In the genomic region with DNA sequence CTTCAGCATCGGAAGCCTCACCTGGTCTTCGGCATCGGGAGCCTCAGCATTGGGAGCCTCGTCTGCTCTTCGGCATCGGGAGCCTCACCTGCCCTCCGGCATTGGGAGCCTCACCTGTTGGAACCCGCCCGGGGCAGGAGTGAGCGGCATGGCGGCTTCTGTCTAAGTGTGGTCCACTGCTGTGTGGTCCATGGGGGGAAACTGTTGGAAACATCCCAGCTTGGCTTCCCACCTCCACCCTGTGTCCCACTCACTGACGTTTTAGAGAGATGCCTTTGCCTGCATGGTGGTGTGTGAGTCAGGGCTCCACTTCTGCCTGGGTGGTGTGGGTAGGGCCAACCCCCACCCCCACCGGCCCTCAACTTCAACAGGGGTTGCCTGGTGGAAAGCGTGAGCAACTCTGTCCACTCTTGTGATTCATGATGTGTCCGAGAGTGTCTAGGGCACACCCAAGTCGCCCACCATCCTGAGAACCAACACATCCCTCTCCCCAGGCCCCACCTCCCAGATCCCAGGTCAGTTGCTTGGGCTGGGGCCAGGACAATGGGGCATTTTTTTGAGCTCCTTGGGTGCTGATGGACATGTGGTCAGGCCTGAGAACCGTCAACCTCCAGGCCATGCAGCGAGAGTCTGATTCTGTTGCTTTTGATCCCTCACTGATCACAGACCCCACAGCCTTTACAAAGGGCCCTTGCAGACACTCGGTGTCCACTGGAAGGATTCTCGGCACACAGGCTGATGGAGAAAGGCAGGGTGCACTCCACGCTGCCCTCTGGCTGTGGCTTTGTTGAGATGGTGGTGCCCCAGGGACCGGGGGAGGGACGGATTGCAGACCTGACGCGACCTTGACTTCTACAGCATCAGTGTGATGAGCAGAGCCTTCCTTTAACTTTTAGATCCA, we compare ENCODE assay signal across 10 cellular contexts.
DNase-seq lines count a peak whose midpoint lies in the region; ATAC-seq, FAIRE-seq and TF ChIP-seq lines count a peak whose summit lies in the region.
"Had no signal": no experiment of that assay in that cellular context is flagged by ENCODE, and none has a peak within 500 bp of the region (broad histone marks: within the 10 kb centered on the region; RNA-seq: fewer than 3 reads in every experiment).

No MANE protein-coding gene starts in this region.

- TF ChIP-seq POLR2A in H1 (IDR thresholded peaks at IDR 0.05; ENCODE audit: control extremely low read depth in 1 of 2, low read depth in 2 of 2, low read length in 2 of 2) (no peak), prostate gland (IDR thresholded peaks at IDR 0.05) (no peak)

- H2BK120ac ChIP-seq in H1 (replicated peaks; ENCODE audit: low read depth, low read length): no peak overlapping the region

- H3K4me1 ChIP-seq in H1 (replicated peaks in 1 of 4; ENCODE audit: control insufficient read depth in 3 of 4, insufficient read depth in 4 of 4, low read length in 3 of 4) (no peaks in the 10 kb centered on the region), mucosa of descending colon (ENCODE audit: low read depth) (no peaks in the 10 kb centered on the region), prostate gland (replicated peaks) (no peaks in the 10 kb centered on the region)

- TF ChIP-seq CTCF in BJ (IDR thresholded peaks at IDR 0.05; ENCODE audit: insufficient read depth, low read depth, low read length): peak; percentile 40
- peak; percentile 65 to 92 (median 84) for TF ChIP-seq CTCF in H1 (IDR thresholded peaks at IDR 0.05; ENCODE audit: control extremely low read depth in 1 of 3, insufficient read depth in 1 of 3, low read depth in 1 of 3, low read length in 3 of 3)
- TF ChIP-seq CTCF in mucosa of descending colon (IDR thresholded peaks at IDR 0.05): no peak
- TF ChIP-seq CTCF in GM13977 (IDR thresholded peaks at IDR 0.05; ENCODE audit: extremely low read depth, insufficient read depth, missing control alignments): no peak
- peak in 1 of 4 experiments; percentile 19 for TF ChIP-seq CTCF in prostate gland (IDR thresholded peaks at IDR 0.05)

- no peak overlapping the region; the same call in 1 of the 2 replicates for H2BK5ac ChIP-seq in H1 (ENCODE audit: low read depth, low read length)

- peak; percentile 75 to 81 for TF ChIP-seq RAD21 in H1 (IDR thresholded peaks at IDR 0.05 in 1 of 2, conservative IDR thresholded peaks at IDR 0.05 in 1 of 2; ENCODE audit: low read depth in 2 of 2, low read length in 2 of 2)

- H3K4me3 ChIP-seq in BJ (ENCODE audit: low read depth, low read length): no peak overlapping the region
- H3K4me3 ChIP-seq in H1 (ENCODE audit: extremely low read depth in 1 of 4, insufficient read depth in 2 of 4, low read depth in 3 of 4, low read length in 4 of 4): no peak overlapping the region
- no peak overlapping the region for H3K4me3 ChIP-seq in mucosa of descending colon
- no peak overlapping the region for H3K4me3 ChIP-seq in prostate gland

- H3K27me3 ChIP-seq in BJ (ENCODE audit: control insufficient read depth, insufficient read depth, low read length) (no peaks in the 10 kb centered on the region), H1 (replicated peaks in 1 of 4; ENCODE audit: control insufficient read depth in 3 of 4, extremely low read depth in 1 of 4, insufficient read depth in 3 of 4, low read length in 3 of 4) (no peaks in the 10 kb centered on the region), prostate gland (replicated peaks; ENCODE audit: insufficient read depth) (no peaks in the 10 kb centered on the region)

- peak; percentile 29 for ATAC-seq in mucosa of descending colon
- ATAC-seq in HG03097 (IDR thresholded peaks at IDR 0.05; ENCODE audit: low FRiP score, unreplicated experiment): no peak

- no peaks in the 10 kb centered on the region for H3K9me3 Mint-ChIP-seq in activated T-helper 1 cell treated with anti-CD3 and anti-CD28 coated beads, Interleukin-12 subunit alpha, Interleukin-12 subunit beta, Interleukin-2, Interleukin-4 antibody, amounts not matched to agents 30 ng/mL and 10 ng/mL and 1 ng/mL, durations not matched to agents 14 hours and 24 hours and 36 hours

- in situ Hi-C loops in GM13977 (cut with MboI; ENCODE audit: low pct_unique_long_range_greater_than_20kb, low sequenced_read_pairs, unreplicated experiment): no loop called here

- H3K4me1 Mint-ChIP-seq in activated T-helper 1 cell treated with anti-CD3 and anti-CD28 coated beads, Interleukin-12 subunit alpha, Interleukin-12 subunit beta, Interleukin-2, Interleukin-4 antibody, amounts not matched to agents 30 ng/mL and 10 ng/mL and 1 ng/mL, durations not matched to agents 14 hours and 24 hours and 36 hours (ENCODE audit: low read depth): no peaks in the 10 kb centered on the region

- H2BK20ac ChIP-seq in H1 (ENCODE audit: low read length): no peak overlapping the region

- no peak overlapping the region for H3K4me2 ChIP-seq in H1 (ENCODE audit: insufficient read depth in 1 of 2, low read depth in 2 of 2, low read length in 2 of 2)

- no peak overlapping the region for H3K23ac ChIP-seq in H1 (ENCODE audit: insufficient read length)

- H3K4ac ChIP-seq in H1 (replicated peaks; ENCODE audit: insufficient read length, low read depth, low read length): no peak overlapping the region

- DNase-seq in BJ (ENCODE audit: low read depth) (no peak), HuH-7 (ENCODE audit: low spot score) (peak; percentile 62), H1 (ENCODE audit: low read depth in 1 of 2, low spot score in 2 of 2) (peak; percentile 25 to 66), mucosa of descending colon (peak; percentile 17 to 30 (median 25)), GM13977 (ENCODE audit: low spot score) (no peak), prostate gland (ENCODE audit: low spot score) (no peak)
- DNase-seq in activated T-helper 1 cell treated with anti-CD3 and anti-CD28 coated beads, Interleukin-12 subunit alpha, Interleukin-12 subunit beta, Interleukin-2, Interleukin-4 antibody, amounts not matched to agents 30 ng/mL and 10 ng/mL and 1 ng/mL, durations not matched to agents 14 hours and 24 hours and 36 hours (ENCODE audit: low spot score): no peak
- DNase-seq: NCI-H2029 treated with DMSO at 0.1 percent for 48 hours had no signal

- H4K20me1 ChIP-seq in H1 (replicated peaks in 1 of 2; ENCODE audit: control insufficient read depth in 1 of 2, insufficient read depth in 2 of 2, low read length in 2 of 2): no peaks in the 10 kb centered on the region

- no peak overlapping the region for H4K5ac ChIP-seq in H1 (ENCODE audit: insufficient read length, low read depth, low read length)

- no peaks in the 10 kb centered on the region for H3K79me1 ChIP-seq in H1 (ENCODE audit: low read depth, low read length)

- H2AK5ac ChIP-seq in H1 (ENCODE audit: low read depth, low read length): no peak overlapping the region

- 83% methylated on average over 23 of the region's 25 CpGs; no CpG with 5 or more reads in 1 of the 2 experiments for WGBS in H1 (ENCODE audit: extremely low coverage in 1 of 2, insufficient coverage in 1 of 2, insufficient read length in 1 of 2, insufficient replicate concordance in 2 of 2, low coverage in 1 of 2, low lambda C conversion rate in 2 of 2, missing lambda C conversion rate in 1 of 2), 2 experiments
- WGBS in prostate gland: 89% methylated on average over 24 of the region's 25 CpGs

- H3K9me3 ChIP-seq in H1 (ENCODE audit: insufficient read depth in 2 of 2, low read depth in 1 of 2, low read length in 1 of 2) (no peaks in the 10 kb centered on the region; a peak in 1 of 4 replicates), mucosa of descending colon (no peaks in the 10 kb centered on the region), prostate gland (no peaks in the 10 kb centered on the region)

- H3K9ac ChIP-seq in H1 (replicated peaks in 1 of 4; ENCODE audit: extremely low read depth in 1 of 4, low read depth in 3 of 4, low read length in 3 of 4): no peak overlapping the region

- no peak overlapping the region for H4K91ac ChIP-seq in H1 (replicated peaks; ENCODE audit: insufficient read length, low read length)

- no peak for FAIRE-seq in H1 (lab: Jason Lieb, UNC)

- H3K56ac ChIP-seq in H1 (replicated peaks; ENCODE audit: insufficient read length, low read depth, low read length): no peak overlapping the region

- no peak overlapping the region for H3K14ac ChIP-seq in H1 (ENCODE audit: insufficient read length)

- no peaks in the 10 kb centered on the region; the same call in 1 of the 2 replicates for H3K36me3 ChIP-seq in BJ (ENCODE audit: control insufficient read depth, insufficient read depth, low read length)
- no peaks in the 10 kb centered on the region for H3K36me3 ChIP-seq in H1 (ENCODE audit: control insufficient read depth in 2 of 4, insufficient read depth in 4 of 4, low read length in 3 of 4)
- H3K36me3 ChIP-seq in mucosa of descending colon (ENCODE audit: low read depth): no peaks in the 10 kb centered on the region
- H3K36me3 ChIP-seq in prostate gland: no peaks in the 10 kb centered on the region

- no peaks in the 10 kb centered on the region for H3K27me3 Mint-ChIP-seq in activated T-helper 1 cell treated with anti-CD3 and anti-CD28 coated beads, Interleukin-12 subunit alpha, Interleukin-12 subunit beta, Interleukin-2, Interleukin-4 antibody, amounts not matched to agents 30 ng/mL and 10 ng/mL and 1 ng/mL, durations not matched to agents 14 hours and 24 hours and 36 hours (ENCODE audit: insufficient read depth)
- H3K27me3 Mint-ChIP-seq: dendritic cell treated with granulocyte-macrophage colony-stimulating factor and Interleukin-4, amounts not matched to agents 40 ng/mL and 50 ng/mL, for 4 days had no signal

- intact Hi-C loops in mucosa of descending colon (cut with DNase I, micrococcal nuclease): no loop called here
- intact Hi-C loops in activated T-helper 1 cell treated with anti-CD3 and anti-CD28 coated beads, Interleukin-12 subunit alpha, Interleukin-12 subunit beta, Interleukin-2, Interleukin-4 antibody, amounts not matched to agents 30 ng/mL and 10 ng/mL and 1 ng/mL, durations not matched to agents 14 hours and 24 hours and 36 hours (cut with micrococcal nuclease): no loop called here
- intact Hi-C loops in prostate gland (cut with DNase I): no loop called here

- no peak overlapping the region for H3K4me3 Mint-ChIP-seq in activated T-helper 1 cell treated with anti-CD3 and anti-CD28 coated beads, Interleukin-12 subunit alpha, Interleukin-12 subunit beta, Interleukin-2, Interleukin-4 antibody, amounts not matched to agents 30 ng/mL and 10 ng/mL and 1 ng/mL, durations not matched to agents 14 hours and 24 hours and 36 hours
- H3K4me3 Mint-ChIP-seq: dendritic cell treated with granulocyte-macrophage colony-stimulating factor and Interleukin-4, amounts not matched to agents 40 ng/mL and 50 ng/mL, for 4 days had no signal

- no peak overlapping the region for H2AFZ ChIP-seq in H1 (ENCODE audit: low read length)

- no peak for TF ChIP-seq EP300 in H1 (IDR thresholded peaks at IDR 0.05; ENCODE audit: borderline replicate concordance in 1 of 2, low read depth in 2 of 2, low read length in 2 of 2)

- H3K79me2 ChIP-seq in H1 (ENCODE audit: control insufficient read depth in 1 of 2, insufficient read depth in 2 of 2, low read length in 2 of 2): no peaks in the 10 kb centered on the region

- CTCF ChIA-PET in BJ (lab: Yijun Ruan, JAX) (interaction anchor here (0.7 to 1.2 kb wide), 2 partner anchors 24 to 370 kb away, joined by 3 read pairs; no protein-coding TSS in a partner anchor), H1 (lab: Charles Lee; ENCODE audit: partially characterized antibody) (interaction anchor here (0.6 to 1.2 kb wide), 2 partner anchors 45 to 59 kb away, joined by 3 read pairs; no protein-coding TSS in a partner anchor)

- H3K27ac Mint-ChIP-seq in activated T-helper 1 cell treated with anti-CD3 and anti-CD28 coated beads, Interleukin-12 subunit alpha, Interleukin-12 subunit beta, Interleukin-2, Interleukin-4 antibody, amounts not matched to agents 30 ng/mL and 10 ng/mL and 1 ng/mL, durations not matched to agents 14 hours and 24 hours and 36 hours: no peak overlapping the region
- H3K27ac Mint-ChIP-seq: dendritic cell treated with granulocyte-macrophage colony-stimulating factor and Interleukin-4, amounts not matched to agents 40 ng/mL and 50 ng/mL, for 4 days had no signal

- no peak overlapping the region for H2BK12ac ChIP-seq in H1 (ENCODE audit: low read depth, low read length)

- POLR2A ChIA-PET in BJ (lab: Charles Lee): no interaction called here
- POLR2A ChIA-PET in H1 (lab: Charles Lee; ENCODE audit: partially characterized antibody): no interaction called here

- no peaks in the 10 kb centered on the region for H3K36me3 Mint-ChIP-seq in activated T-helper 1 cell treated with anti-CD3 and anti-CD28 coated beads, Interleukin-12 subunit alpha, Interleukin-12 subunit beta, Interleukin-2, Interleukin-4 antibody, amounts not matched to agents 30 ng/mL and 10 ng/mL and 1 ng/mL, durations not matched to agents 14 hours and 24 hours and 36 hours (ENCODE audit: low read depth)

- no peak overlapping the region for H3K27ac ChIP-seq in H1 (ENCODE audit: low read depth, low read length)
- no peak overlapping the region for H3K27ac ChIP-seq in prostate gland

- no peak overlapping the region; the same call in 1 of the 2 replicates for H3K18ac ChIP-seq in H1 (ENCODE audit: extremely low read depth, low read length)

- no peaks in the 10 kb centered on the region for H3K23me2 ChIP-seq in H1 (ENCODE audit: low read depth, low read length)

- no peak overlapping the region for H2BK15ac ChIP-seq in H1 (ENCODE audit: low read length)

- no peak overlapping the region; the same call in 1 of the 2 replicates for H4K8ac ChIP-seq in H1 (ENCODE audit: extremely low read depth, insufficient read depth, low read length)

Comparison
In these comparisons a context has a peak if more than half of its experiments do, and no peak if none do; other contexts are left out.
1. DNase-seq: peak in HuH-7 (single experiment), H1 (2 of 2) and mucosa of descending colon (3 of 3); none in BJ (single experiment), GM13977 (single experiment), activated T-helper 1 cell treated with anti-CD3 and anti-CD28 coated beads, Interleukin-12 subunit alpha, Interleukin-12 subunit beta, Interleukin-2, Interleukin-4 antibody, amounts not matched to agents 30 ng/mL and 10 ng/mL and 1 ng/mL, durations not matched to agents 14 hours and 24 hours and 36 hours (single experiment) and prostate gland (single experiment).
2. CTCF ChIP-seq: peak in BJ (single experiment) and H1 (3 of 3); none in mucosa of descending colon (single experiment) and GM13977 (single experiment).